ENCODE assay signal across 23 cellular contexts in the genomic region with DNA sequence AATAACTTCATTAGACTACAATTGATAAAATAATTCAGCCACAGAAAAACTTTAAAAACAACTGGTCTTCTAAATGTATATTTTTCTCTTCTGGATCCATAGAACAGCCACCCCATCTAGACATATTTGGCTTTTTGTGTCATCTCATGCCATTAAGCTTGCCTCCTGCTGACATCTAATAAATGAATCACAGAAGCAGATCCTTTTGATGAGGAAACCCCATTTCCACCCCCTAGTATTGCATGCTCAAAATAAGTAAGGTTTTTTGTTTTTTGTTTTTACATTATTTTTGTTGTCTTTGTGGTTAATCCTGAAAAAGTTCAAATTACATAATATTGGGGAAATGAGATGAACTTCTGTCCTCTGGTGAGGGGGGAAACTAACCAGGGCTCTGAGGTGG.
DNase-seq lines count a peak whose midpoint lies in the region; ATAC-seq and TF ChIP-seq lines count a peak whose summit lies in the region.
"Had no signal": no experiment of that assay in that cellular context is flagged by ENCODE, and none has a peak within 500 bp of the region (broad histone marks: within the 10 kb centered on the region; RNA-seq: fewer than 3 reads in every experiment).

No MANE protein-coding gene starts in this region.

- DNase-seq in EH (ENCODE audit: low read depth): peak; percentile 68
- DNase-seq in IMR-90: no peak
- no peak for DNase-seq in mesenchymal stem cell
- DNase-seq in NCI-H774 (lab: John Stamatoyannopoulos, UW): no peak
- DNase-seq: CD8-positive, alpha-beta memory T cell; DMS 273 treated with DMSO at 0.1 percent for 48 hours; DMS79; H9; NCI-H1048; NCI-H1417 treated with DMSO at 0.1 percent for 48 hours; NCI-H1694 treated with DMSO at 0.1 percent for 48 hours; NCI-H524; NCI-H82; NK-92 treated with Interleukin-12 subunit alpha and Interleukin-12 subunit beta, amount 100 ng/mL, for 24 hours; PC-3; SJCRH30 had no signal

- TF ChIP-seq RAD21 in IMR-90 (IDR thresholded peaks at IDR 0.05; ENCODE audit: low read length): no peak

- H3K36me3 ChIP-seq in IMR-90 (ENCODE audit: control insufficient read depth, insufficient read depth, low read length) (peaks cover 56% of the 10 kb centered on the region), mesenchymal stem cell (ENCODE audit: control insufficient read depth in 1 of 2, insufficient read depth in 2 of 2, low read depth in 1 of 2, low read length in 2 of 2) (peaks cover 37 to 96% of the 10 kb centered on the region in 2 experiments), stomach smooth muscle (ENCODE audit: control insufficient read depth in 2 of 2, insufficient read depth in 2 of 2, low read length in 2 of 2) (peaks cover 35 to 55% of the 10 kb centered on the region in 2 donors)

- no peak for ATAC-seq in IMR-90 (ENCODE audit: low read depth)
- ATAC-seq in HG02678 (IDR thresholded peaks at IDR 0.05; ENCODE audit: unreplicated experiment): no peak
- ATAC-seq in HG03432 (IDR thresholded peaks at IDR 0.05; ENCODE audit: unreplicated experiment): no peak
- ATAC-seq: GM23338, PC-3, Right ventricle myocardium inferior had no signal

- intact Hi-C loops in IMR-90 (cut with micrococcal nuclease): loop anchor here (10.0 kb wide), 1 partner anchor 219 kb away; a partner anchor contains a TSS

- H2BK5ac ChIP-seq in IMR-90 (ENCODE audit: low read depth, low read length, poor library complexity, severe bottlenecking) (no peak overlapping the region), mesenchymal stem cell (ENCODE audit: low read depth, low read length, poor library complexity, severe bottlenecking) (no peak overlapping the region)

- H3K4me1 ChIP-seq in IMR-90 (ENCODE audit: control insufficient read depth, insufficient read depth, low read length): peaks cover 15% of the 10 kb centered on the region
- peaks cover 5% of the 10 kb centered on the region for H3K4me1 ChIP-seq in mesenchymal stem cell (ENCODE audit: control insufficient read depth, insufficient read depth, low read depth, low read length)
- H3K4me1 ChIP-seq in stomach smooth muscle (ENCODE audit: control insufficient read depth, insufficient read depth, low read length): no peaks in the 10 kb centered on the region

- in situ Hi-C loops in IMR-90 (cut with MboI; ENCODE audit: low sequenced_read_pairs): no loop called here

- no peak overlapping the region for H4K91ac ChIP-seq in IMR-90 (ENCODE audit: insufficient read depth, low read depth, low read length)
- no peak overlapping the region for H4K91ac ChIP-seq in mesenchymal stem cell (ENCODE audit: low read length)

- POLR2A ChIA-PET in IMR-90 (lab: Charles Lee; ENCODE audit: unreplicated experiment): no interaction called here

- H3K18ac ChIP-seq in IMR-90 (ENCODE audit: low read depth, low read length) (no peak overlapping the region), mesenchymal stem cell (ENCODE audit: low read depth in 1 of 2, low read length in 2 of 2) (no peak overlapping the region)

- H3K4me2 ChIP-seq in IMR-90 (ENCODE audit: low read depth, low read length) (no peak overlapping the region), mesenchymal stem cell (ENCODE audit: low read length, poor library complexity, severe bottlenecking) (no peak overlapping the region)
- H3K4me2 ChIP-seq: GM23338, KMS-11 had no signal

- H4K8ac ChIP-seq in IMR-90 (ENCODE audit: low read depth in 2 of 2, low read length in 2 of 2) (0 out of 4 replicates have a peak overlapping the region, but pooled peaks of 1 of the 2 experiments have one; percentile 17), mesenchymal stem cell (ENCODE audit: low read length) (no peak overlapping the region)

- no peak overlapping the region for H2BK120ac ChIP-seq in IMR-90 (ENCODE audit: low read depth, low read length)
- H2BK120ac ChIP-seq in mesenchymal stem cell (ENCODE audit: low read depth, low read length): no peak overlapping the region

- TF ChIP-seq POLR2A in IMR-90 (IDR thresholded peaks at IDR 0.05; ENCODE audit: low read depth, low read length): no peak

- H2AK9ac ChIP-seq in IMR-90 (replicated peaks; ENCODE audit: low read depth, low read length, poor library complexity): no peak overlapping the region

- no peak overlapping the region for H3K23ac ChIP-seq in IMR-90 (ENCODE audit: low read depth, low read length)
- H3K23ac ChIP-seq in mesenchymal stem cell (ENCODE audit: low read length in 2 of 2): no peak overlapping the region

- CTCF ChIA-PET in IMR-90 (lab: Yijun Ruan, JAX): no interaction called here

- H3K9me3 ChIP-seq in IMR-90 (ENCODE audit: control insufficient read depth, insufficient read depth, low read length) (no peaks in the 10 kb centered on the region), mesenchymal stem cell (ENCODE audit: control insufficient read depth, low read length) (no peaks in the 10 kb centered on the region), stomach smooth muscle (ENCODE audit: control insufficient read depth in 2 of 2, low read length in 2 of 2) (no peaks in the 10 kb centered on the region)
- H3K9me3 ChIP-seq: SJCRH30 had no signal

- H2AK5ac ChIP-seq in IMR-90 (ENCODE audit: low read depth, low read length): no peak overlapping the region
- no peak overlapping the region for H2AK5ac ChIP-seq in mesenchymal stem cell (ENCODE audit: low read length, severe bottlenecking)

- peaks cover 13 to 49% of the 10 kb centered on the region in 2 experiments for H3K79me1 ChIP-seq in IMR-90 (ENCODE audit: low read depth in 1 of 2, low read length in 2 of 2)
- H3K79me1 ChIP-seq in mesenchymal stem cell (replicated peaks; ENCODE audit: low read length, poor library complexity, severe bottlenecking): peaks cover 13% of the 10 kb centered on the region

- no peak overlapping the region for H3K27ac ChIP-seq in IMR-90 (ENCODE audit: insufficient read depth, low read length)
- H3K27ac ChIP-seq in mesenchymal stem cell (ENCODE audit: low read length, poor library complexity, severe bottlenecking): no peak overlapping the region
- peak overlapping the region; percentile 11 for H3K27ac ChIP-seq in stomach smooth muscle (ENCODE audit: low read length)
- H3K27ac ChIP-seq: C4-2B, KMS-11, SJCRH30 had no signal

- H3K9me1 ChIP-seq in IMR-90 (ENCODE audit: insufficient read depth, low read length): peaks cover 12% of the 10 kb centered on the region

- no peak overlapping the region for H2BK12ac ChIP-seq in mesenchymal stem cell (ENCODE audit: low read length in 2 of 2)

- H3K27me3 ChIP-seq in IMR-90 (ENCODE audit: control insufficient read depth, insufficient read depth, low read length): no peaks in the 10 kb centered on the region
- H3K27me3 ChIP-seq in mesenchymal stem cell (ENCODE audit: control insufficient read depth in 1 of 2, insufficient read depth in 1 of 2, low read length in 2 of 2): no peaks in the 10 kb centered on the region
- no peaks in the 10 kb centered on the region for H3K27me3 ChIP-seq in stomach smooth muscle (ENCODE audit: control insufficient read depth in 1 of 2, insufficient read depth in 2 of 2, low read length in 2 of 2)
- H3K27me3 ChIP-seq: SJCRH30 had no signal

- H3K56ac ChIP-seq in IMR-90 (ENCODE audit: extremely low read depth, insufficient read depth, low read length): no peak overlapping the region

- dilution Hi-C loops in IMR-90 (cut with HindIII; ENCODE audit: low sequenced_read_pairs, unreplicated experiment): no loop called here

- BruUV-seq in IMR-90 (replicated peaks; lab: Mats Ljungman, UMichigan): no TSS peak

- H3K4me3 ChIP-seq in IMR-90 (ENCODE audit: insufficient read depth, low read depth, low read length) (no peak overlapping the region), mesenchymal stem cell (ENCODE audit: insufficient read depth in 1 of 2, low read depth in 1 of 2, low read length in 2 of 2) (no peak overlapping the region), stomach smooth muscle (ENCODE audit: low read length in 2 of 2) (no peak overlapping the region)
- H3K4me3 ChIP-seq: GM23338, SJCRH30 had no signal

- H3K9ac ChIP-seq in IMR-90 (ENCODE audit: low read depth, low read length) (no peak overlapping the region), mesenchymal stem cell (ENCODE audit: low read length) (peak overlapping the region; percentile 20), stomach smooth muscle (ENCODE audit: low read length in 2 of 2) (no peak overlapping the region)
- H3K9ac ChIP-seq: KMS-11 had no signal

- no peak overlapping the region; the same call in 1 of the 2 replicates for H3K4ac ChIP-seq in IMR-90 (ENCODE audit: low read depth, low read length)
- no peak overlapping the region for H3K4ac ChIP-seq in mesenchymal stem cell (ENCODE audit: low read depth in 1 of 2, low read length in 2 of 2)

- TF ChIP-seq CTCF in IMR-90 (conservative IDR thresholded peaks at IDR 0.05; ENCODE audit: low read depth, low read length): no peak

- no peaks in the 10 kb centered on the region for H4K20me1 ChIP-seq in IMR-90 (ENCODE audit: insufficient read depth, low read length)

- H4K5ac ChIP-seq in IMR-90 (ENCODE audit: low read depth, low read length): peak overlapping the region; percentile 33; the same call in 1 of the 2 replicates

- H2BK20ac ChIP-seq in IMR-90 (ENCODE audit: low read depth, low read length): no peak overlapping the region

- H2AFZ ChIP-seq in IMR-90 (replicated peaks; ENCODE audit: low read length, poor library complexity): no peak overlapping the region
- H2AFZ ChIP-seq in mesenchymal stem cell (ENCODE audit: low read depth, low read length): no peak overlapping the region
- H2AFZ ChIP-seq: GM23338 had no signal

- H3K14ac ChIP-seq in IMR-90 (replicated peaks; ENCODE audit: low read depth, low read length): peak overlapping the region; percentile 61; the same call in 1 of the 2 replicates
- H3K14ac ChIP-seq in mesenchymal stem cell (ENCODE audit: low read length in 2 of 2): no peak overlapping the region

- H2BK15ac ChIP-seq in IMR-90 (ENCODE audit: low read depth, low read length) (no peak overlapping the region), mesenchymal stem cell (ENCODE audit: low read depth, poor library complexity, severe bottlenecking) (no peak overlapping the region)

TF ChIP-seq in IMR-90, 13 proteins besides CTCF, POLR2A, EP300 and RAD21 (continues in another document):
- no peak for TF ChIP-seq NFE2L2 (IDR thresholded peaks at IDR 0.05; ENCODE audit: low read depth, low read length)
- TF ChIP-seq RFX5 (IDR thresholded peaks at IDR 0.05; ENCODE audit: low read depth, low read length): no peak
- TF ChIP-seq, protein P1, sequence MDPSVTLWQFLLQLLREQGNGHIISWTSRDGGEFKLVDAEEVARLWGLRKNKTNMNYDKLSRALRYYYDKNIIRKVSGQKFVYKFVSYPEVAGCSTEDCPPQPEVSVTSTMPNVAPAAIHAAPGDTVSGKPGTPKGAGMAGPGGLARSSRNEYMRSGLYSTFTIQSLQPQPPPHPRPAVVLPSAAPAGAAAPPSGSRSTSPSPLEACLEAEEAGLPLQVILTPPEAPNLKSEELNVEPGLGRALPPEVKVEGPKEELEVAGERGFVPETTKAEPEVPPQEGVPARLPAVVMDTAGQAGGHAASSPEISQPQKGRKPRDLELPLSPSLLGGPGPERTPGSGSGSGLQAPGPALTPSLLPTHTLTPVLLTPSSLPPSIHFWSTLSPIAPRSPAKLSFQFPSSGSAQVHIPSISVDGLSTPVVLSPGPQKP (IDR thresholded peaks at IDR 0.05; ENCODE audit: borderline replicate concordance, low read depth, low read length): no peak
- TF ChIP-seq CHD1 (IDR thresholded peaks at IDR 0.05; ENCODE audit: low read depth, low read length): no peak
- no peak for TF ChIP-seq BHLHE40 (IDR thresholded peaks at IDR 0.05; ENCODE audit: low read depth, low read length)
- no peak for TF ChIP-seq CEBPB (IDR thresholded peaks at IDR 0.05; ENCODE audit: low read depth, low read length)
